1 cellular context compared by ENCODE assay signal in the genomic region with DNA sequence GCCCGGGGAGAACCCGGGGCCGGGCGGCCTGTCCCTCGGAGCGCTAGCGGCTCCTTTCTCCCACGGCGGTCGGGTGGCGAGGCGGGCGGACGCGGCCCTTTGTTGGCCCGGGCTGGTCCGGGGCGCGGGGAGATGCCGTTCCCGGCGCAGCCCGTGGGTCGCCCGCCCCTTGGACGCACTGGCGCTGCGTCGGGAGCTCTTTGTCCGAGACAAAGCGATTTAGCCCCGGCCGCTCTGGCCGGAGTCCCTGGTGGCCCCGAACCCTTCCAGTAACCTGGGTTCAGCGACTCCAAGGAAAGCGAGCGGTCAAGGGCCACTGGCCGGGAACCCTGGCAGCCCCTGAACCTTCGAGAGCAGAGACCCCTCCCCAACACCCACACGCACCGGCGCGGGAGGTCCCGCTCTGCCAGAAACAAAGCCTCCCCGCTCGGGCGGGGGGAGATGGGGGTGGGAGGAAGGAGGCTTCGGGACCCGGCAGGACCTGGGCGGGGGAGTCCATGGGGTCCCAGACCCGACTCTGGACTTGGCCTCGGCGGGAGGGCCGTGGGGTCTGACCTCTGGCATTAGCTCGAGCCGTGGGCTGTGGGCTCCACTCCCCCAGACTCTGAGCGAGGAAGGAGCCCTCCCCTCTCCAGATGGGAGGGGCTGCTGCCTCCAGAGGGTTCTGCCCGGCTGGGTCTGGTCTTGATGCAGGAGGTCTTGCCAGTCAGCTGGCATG.
TF ChIP-seq lines count a peak whose summit lies in the region.

No MANE protein-coding gene starts in this region.

TF ChIP-seq in GM23338, 12 proteins besides CTCF, POLR2A, EP300 and RAD21 (continued from another document):
- TF ChIP-seq, protein P1, sequence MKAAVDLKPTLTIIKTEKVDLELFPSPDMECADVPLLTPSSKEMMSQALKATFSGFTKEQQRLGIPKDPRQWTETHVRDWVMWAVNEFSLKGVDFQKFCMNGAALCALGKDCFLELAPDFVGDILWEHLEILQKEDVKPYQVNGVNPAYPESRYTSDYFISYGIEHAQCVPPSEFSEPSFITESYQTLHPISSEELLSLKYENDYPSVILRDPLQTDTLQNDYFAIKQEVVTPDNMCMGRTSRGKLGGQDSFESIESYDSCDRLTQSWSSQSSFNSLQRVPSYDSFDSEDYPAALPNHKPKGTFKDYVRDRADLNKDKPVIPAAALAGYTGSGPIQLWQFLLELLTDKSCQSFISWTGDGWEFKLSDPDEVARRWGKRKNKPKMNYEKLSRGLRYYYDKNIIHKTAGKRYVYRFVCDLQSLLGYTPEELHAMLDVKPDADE (IDR thresholded peaks at IDR 0.05): no peak
- TF ChIP-seq, protein P2, sequence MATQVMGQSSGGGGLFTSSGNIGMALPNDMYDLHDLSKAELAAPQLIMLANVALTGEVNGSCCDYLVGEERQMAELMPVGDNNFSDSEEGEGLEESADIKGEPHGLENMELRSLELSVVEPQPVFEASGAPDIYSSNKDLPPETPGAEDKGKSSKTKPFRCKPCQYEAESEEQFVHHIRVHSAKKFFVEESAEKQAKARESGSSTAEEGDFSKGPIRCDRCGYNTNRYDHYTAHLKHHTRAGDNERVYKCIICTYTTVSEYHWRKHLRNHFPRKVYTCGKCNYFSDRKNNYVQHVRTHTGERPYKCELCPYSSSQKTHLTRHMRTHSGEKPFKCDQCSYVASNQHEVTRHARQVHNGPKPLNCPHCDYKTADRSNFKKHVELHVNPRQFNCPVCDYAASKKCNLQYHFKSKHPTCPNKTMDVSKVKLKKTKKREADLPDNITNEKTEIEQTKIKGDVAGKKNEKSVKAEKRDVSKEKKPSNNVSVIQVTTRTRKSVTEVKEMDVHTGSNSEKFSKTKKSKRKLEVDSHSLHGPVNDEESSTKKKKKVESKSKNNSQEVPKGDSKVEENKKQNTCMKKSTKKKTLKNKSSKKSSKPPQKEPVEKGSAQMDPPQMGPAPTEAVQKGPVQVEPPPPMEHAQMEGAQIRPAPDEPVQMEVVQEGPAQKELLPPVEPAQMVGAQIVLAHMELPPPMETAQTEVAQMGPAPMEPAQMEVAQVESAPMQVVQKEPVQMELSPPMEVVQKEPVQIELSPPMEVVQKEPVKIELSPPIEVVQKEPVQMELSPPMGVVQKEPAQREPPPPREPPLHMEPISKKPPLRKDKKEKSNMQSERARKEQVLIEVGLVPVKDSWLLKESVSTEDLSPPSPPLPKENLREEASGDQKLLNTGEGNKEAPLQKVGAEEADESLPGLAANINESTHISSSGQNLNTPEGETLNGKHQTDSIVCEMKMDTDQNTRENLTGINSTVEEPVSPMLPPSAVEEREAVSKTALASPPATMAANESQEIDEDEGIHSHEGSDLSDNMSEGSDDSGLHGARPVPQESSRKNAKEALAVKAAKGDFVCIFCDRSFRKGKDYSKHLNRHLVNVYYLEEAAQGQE (IDR thresholded peaks at IDR 0.05; ENCODE audit: unreplicated experiment): no peak
- TF ChIP-seq EZH2 (IDR thresholded peaks at IDR 0.05; ENCODE audit: low read depth, unreplicated experiment): no peak
- TF ChIP-seq EZH2phosphoT487 (IDR thresholded peaks at IDR 0.05; ENCODE audit: unreplicated experiment): no peak
